ENCODE assay signal across 1 cellular context in the genomic region with DNA sequence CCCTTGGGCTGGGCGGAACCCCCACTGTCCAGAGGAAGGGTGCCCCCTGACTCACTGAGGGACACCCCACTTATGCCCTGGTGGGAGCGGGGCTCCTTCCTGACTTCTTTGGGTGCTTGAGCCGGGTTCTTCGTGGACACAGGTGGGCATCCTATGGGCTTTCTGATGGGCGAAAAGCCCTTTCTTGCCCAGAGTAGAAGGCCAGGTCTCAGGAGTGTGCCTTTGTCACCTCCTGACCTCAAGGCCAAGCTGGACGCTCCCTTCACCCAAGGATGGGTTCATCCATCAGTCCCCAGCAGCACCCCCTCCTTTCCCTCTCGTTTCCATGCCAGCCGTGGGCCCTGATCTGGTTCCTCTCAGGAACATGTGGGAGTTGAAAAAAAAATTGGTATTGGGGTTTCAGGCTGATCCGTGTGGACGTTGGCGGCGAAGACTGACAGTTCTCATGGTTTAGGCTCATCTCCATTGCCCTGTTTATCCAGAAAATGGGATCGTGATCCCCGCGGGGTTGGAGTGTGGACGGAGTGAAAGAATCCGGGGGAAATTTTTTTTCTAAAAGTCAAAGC.
TF ChIP-seq lines count a peak whose summit lies in the region.

No MANE protein-coding gene starts in this region.

TF ChIP-seq in GM23338, 12 proteins besides CTCF, POLR2A, EP300 and RAD21 (continued from another document):
- TF ChIP-seq, protein P1, sequence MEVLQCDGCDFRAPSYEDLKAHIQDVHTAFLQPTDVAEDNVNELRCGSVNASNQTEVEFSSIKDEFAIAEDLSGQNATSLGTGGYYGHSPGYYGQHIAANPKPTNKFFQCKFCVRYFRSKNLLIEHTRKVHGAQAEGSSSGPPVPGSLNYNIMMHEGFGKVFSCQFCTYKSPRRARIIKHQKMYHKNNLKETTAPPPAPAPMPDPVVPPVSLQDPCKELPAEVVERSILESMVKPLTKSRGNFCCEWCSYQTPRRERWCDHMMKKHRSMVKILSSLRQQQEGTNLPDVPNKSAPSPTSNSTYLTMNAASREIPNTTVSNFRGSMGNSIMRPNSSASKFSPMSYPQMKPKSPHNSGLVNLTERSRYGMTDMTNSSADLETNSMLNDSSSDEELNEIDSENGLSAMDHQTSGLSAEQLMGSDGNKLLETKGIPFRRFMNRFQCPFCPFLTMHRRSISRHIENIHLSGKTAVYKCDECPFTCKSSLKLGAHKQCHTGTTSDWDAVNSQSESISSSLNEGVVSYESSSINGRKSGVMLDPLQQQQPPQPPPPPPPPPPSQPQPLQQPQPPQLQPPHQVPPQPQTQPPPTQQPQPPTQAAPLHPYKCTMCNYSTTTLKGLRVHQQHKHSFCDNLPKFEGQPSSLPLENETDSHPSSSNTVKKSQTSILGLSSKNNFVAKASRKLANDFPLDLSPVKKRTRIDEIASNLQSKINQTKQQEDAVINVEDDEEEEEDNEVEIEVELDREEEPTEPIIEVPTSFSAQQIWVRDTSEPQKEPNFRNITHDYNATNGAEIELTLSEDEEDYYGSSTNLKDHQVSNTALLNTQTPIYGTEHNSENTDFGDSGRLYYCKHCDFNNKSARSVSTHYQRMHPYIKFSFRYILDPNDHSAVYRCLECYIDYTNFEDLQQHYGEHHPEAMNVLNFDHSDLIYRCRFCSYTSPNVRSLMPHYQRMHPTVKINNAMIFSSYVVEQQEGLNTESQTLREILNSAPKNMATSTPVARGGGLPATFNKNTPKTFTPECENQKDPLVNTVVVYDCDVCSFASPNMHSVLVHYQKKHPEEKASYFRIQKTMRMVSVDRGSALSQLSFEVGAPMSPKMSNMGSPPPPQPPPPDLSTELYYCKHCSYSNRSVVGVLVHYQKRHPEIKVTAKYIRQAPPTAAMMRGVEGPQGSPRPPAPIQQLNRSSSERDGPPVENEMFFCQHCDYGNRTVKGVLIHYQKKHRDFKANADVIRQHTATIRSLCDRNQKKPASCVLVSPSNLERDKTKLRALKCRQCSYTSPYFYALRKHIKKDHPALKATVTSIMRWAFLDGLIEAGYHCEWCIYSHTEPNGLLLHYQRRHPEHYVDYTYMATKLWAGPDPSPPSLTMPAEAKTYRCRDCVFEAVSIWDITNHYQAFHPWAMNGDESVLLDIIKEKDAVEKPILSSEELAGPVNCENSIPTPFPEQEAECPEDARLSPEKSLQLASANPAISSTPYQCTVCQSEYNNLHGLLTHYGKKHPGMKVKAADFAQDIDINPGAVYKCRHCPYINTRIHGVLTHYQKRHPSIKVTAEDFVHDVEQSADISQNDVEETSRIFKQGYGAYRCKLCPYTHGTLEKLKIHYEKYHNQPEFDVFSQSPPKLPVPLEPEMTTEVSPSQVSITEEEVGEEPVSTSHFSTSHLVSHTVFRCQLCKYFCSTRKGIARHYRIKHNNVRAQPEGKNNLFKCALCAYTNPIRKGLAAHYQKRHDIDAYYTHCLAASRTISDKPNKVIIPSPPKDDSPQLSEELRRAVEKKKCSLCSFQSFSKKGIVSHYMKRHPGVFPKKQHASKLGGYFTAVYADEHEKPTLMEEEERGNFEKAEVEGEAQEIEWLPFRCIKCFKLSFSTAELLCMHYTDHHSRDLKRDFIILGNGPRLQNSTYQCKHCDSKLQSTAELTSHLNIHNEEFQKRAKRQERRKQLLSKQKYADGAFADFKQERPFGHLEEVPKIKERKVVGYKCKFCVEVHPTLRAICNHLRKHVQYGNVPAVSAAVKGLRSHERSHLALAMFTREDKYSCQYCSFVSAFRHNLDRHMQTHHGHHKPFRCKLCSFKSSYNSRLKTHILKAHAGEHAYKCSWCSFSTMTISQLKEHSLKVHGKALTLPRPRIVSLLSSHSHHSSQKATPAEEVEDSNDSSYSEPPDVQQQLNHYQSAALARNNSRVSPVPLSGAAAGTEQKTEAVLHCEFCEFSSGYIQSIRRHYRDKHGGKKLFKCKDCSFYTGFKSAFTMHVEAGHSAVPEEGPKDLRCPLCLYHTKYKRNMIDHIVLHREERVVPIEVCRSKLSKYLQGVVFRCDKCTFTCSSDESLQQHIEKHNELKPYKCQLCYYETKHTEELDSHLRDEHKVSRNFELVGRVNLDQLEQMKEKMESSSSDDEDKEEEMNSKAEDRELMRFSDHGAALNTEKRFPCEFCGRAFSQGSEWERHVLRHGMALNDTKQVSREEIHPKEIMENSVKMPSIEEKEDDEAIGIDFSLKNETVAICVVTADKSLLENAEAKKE (CRISPR knock-in tag; IDR thresholded peaks at IDR 0.05) = no peak
- TF ChIP-seq, protein P2, sequence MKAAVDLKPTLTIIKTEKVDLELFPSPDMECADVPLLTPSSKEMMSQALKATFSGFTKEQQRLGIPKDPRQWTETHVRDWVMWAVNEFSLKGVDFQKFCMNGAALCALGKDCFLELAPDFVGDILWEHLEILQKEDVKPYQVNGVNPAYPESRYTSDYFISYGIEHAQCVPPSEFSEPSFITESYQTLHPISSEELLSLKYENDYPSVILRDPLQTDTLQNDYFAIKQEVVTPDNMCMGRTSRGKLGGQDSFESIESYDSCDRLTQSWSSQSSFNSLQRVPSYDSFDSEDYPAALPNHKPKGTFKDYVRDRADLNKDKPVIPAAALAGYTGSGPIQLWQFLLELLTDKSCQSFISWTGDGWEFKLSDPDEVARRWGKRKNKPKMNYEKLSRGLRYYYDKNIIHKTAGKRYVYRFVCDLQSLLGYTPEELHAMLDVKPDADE (IDR thresholded peaks at IDR 0.05) = no peak
- TF ChIP-seq ZNF331 (CRISPR knock-in tag; IDR thresholded peaks at IDR 0.05; ENCODE audit: low read depth) = no peak
- TF ChIP-seq JUNB (IDR thresholded peaks at IDR 0.05; ENCODE audit: unreplicated experiment) = no peak
- no peak for TF ChIP-seq POLR2AphosphoS5 (IDR thresholded peaks at IDR 0.05; ENCODE audit: low read depth)
- no peak for TF ChIP-seq EZH2 (IDR thresholded peaks at IDR 0.05; ENCODE audit: low read depth, unreplicated experiment)
TF ChIP-seq in GM23338: peak in this region for 0.
